8 cellular contexts compared by ENCODE assay signal in genomic region chr3:153768559-153769469, GRCh38.
DNase-seq lines count a peak whose midpoint lies in the region; ATAC-seq, FAIRE-seq and TF ChIP-seq lines count a peak whose summit lies in the region.

No MANE protein-coding gene starts in this region.

- no peak overlapping the region for H3K4me3 Mint-ChIP-seq in CD4-positive, CD25-positive, alpha-beta regulatory T cell
- H3K4me3 Mint-ChIP-seq in activated CD4-positive, alpha-beta T cell treated with anti-CD3 and anti-CD28 coated beads, Interleukin-2, amount 10 ng/mL, durations not matched to agents 7 days and 5 days: no peak overlapping the region

- TF ChIP-seq CTCF in endothelial cell of umbilical vein (IDR thresholded peaks at IDR 0.05; ENCODE audit: extremely low read depth in 1 of 2, insufficient read depth in 1 of 2, low read depth in 1 of 2, low read length in 2 of 2) (peak; percentile 78), thoracic aorta (IDR thresholded peaks at IDR 0.05) (peak; percentile 71)

- H3K4me3 ChIP-seq in CD4-positive, CD25-positive, alpha-beta regulatory T cell (ENCODE audit: low read depth, low read length): no peak overlapping the region
- H3K4me3 ChIP-seq in endothelial cell of umbilical vein (replicated peaks in 1 of 3; ENCODE audit: insufficient read depth in 1 of 3, low read depth in 1 of 3, low read length in 3 of 3): no peak overlapping the region
- no peak overlapping the region for H3K4me3 ChIP-seq in thoracic aorta

- CTCF ChIA-PET in activated CD4-positive, alpha-beta T cell treated with anti-CD3 and anti-CD28 coated beads, Interleukin-2, amount 10 ng/mL, durations not matched to agents 7 days and 5 days (lab: Charles Lee): interaction anchor here (0.7 to 2.7 kb wide), 8 partner anchors 10 to 768 kb away, joined by 3 to 11 read pairs (median 3); no protein-coding TSS in a partner anchor
- CTCF ChIA-PET in endothelial cell of umbilical vein (lab: Charles Lee): interaction anchor here (0.6 to 2.3 kb wide), 29 partner anchors 9 to 743 kb away, joined by 3 to 13 read pairs (median 5); no protein-coding TSS in a partner anchor

- ATAC-seq in CD4-positive, CD25-positive, alpha-beta regulatory T cell (ENCODE audit: low read depth in 2 of 2): peak; percentile 82 to 87
- ATAC-seq in GM19023 (IDR thresholded peaks at IDR 0.05; ENCODE audit: unreplicated experiment) (peak; percentile 97), HG03095 (IDR thresholded peaks at IDR 0.05; ENCODE audit: unreplicated experiment) (peak; percentile 94), thoracic aorta (ENCODE audit: insufficient number of reproducible peaks, low FRiP score, low read depth) (no peak)

- no peak for TF ChIP-seq POLR2A in endothelial cell of umbilical vein (IDR thresholded peaks at IDR 0.05; ENCODE audit: low read depth, low read length)

- H3K79me2 ChIP-seq in endothelial cell of umbilical vein (ENCODE audit: control insufficient read depth, insufficient read depth, low read length): no peaks in the 10 kb centered on the region

- peak; percentile 55 for FAIRE-seq in endothelial cell of umbilical vein (lab: Jason Lieb, UNC)

- no peaks in the 10 kb centered on the region for H3K9me1 ChIP-seq in endothelial cell of umbilical vein (replicated peaks; ENCODE audit: control insufficient read depth, extremely low read depth, insufficient read depth, low read length)

- H3K4me1 Mint-ChIP-seq in CD4-positive, CD25-positive, alpha-beta regulatory T cell: no peaks in the 10 kb centered on the region
- H3K4me1 Mint-ChIP-seq in activated CD4-positive, alpha-beta T cell treated with anti-CD3 and anti-CD28 coated beads, Interleukin-2, amount 10 ng/mL, durations not matched to agents 7 days and 5 days: peaks cover 2% of the 10 kb centered on the region

- peak; percentile 18 to 69 (median 58) for DNase-seq in CD4-positive, CD25-positive, alpha-beta regulatory T cell
- DNase-seq in NCI-H2196 treated with DMSO at 0.1 percent for 48 hours (lab: John Stamatoyannopoulos, UW; ENCODE audit: unreplicated experiment) (peak; percentile 29), endothelial cell of umbilical vein (ENCODE audit: low read depth, low spot score) (peak; percentile 57), myocyte (ENCODE audit: low read depth) (peak; percentile 61), thoracic aorta (ENCODE audit: low spot score) (no peak)
- DNase-seq in activated CD4-positive, alpha-beta T cell treated with anti-CD3 and anti-CD28 coated beads, Interleukin-2, amount 10 ng/mL, durations not matched to agents 7 days and 5 days: peak; percentile 57

- H2AFZ ChIP-seq in endothelial cell of umbilical vein (ENCODE audit: low read depth, low read length): no peak overlapping the region

- H3K36me3 Mint-ChIP-seq in CD4-positive, CD25-positive, alpha-beta regulatory T cell: no peaks in the 10 kb centered on the region
- H3K36me3 Mint-ChIP-seq in activated CD4-positive, alpha-beta T cell treated with anti-CD3 and anti-CD28 coated beads, Interleukin-2, amount 10 ng/mL, durations not matched to agents 7 days and 5 days (ENCODE audit: low read depth): no peaks in the 10 kb centered on the region

- H3K4me1 ChIP-seq in CD4-positive, CD25-positive, alpha-beta regulatory T cell (ENCODE audit: control insufficient read depth, insufficient read depth, low read length, poor library complexity, severe bottlenecking): no peaks in the 10 kb centered on the region
- H3K4me1 ChIP-seq in endothelial cell of umbilical vein (ENCODE audit: control insufficient read depth, extremely low read depth, insufficient read depth, low read length) (no peaks in the 10 kb centered on the region), thoracic aorta (ENCODE audit: control insufficient read depth in 1 of 2, low read depth in 2 of 2) (no peaks in the 10 kb centered on the region)

- H3K27me3 ChIP-seq in CD4-positive, CD25-positive, alpha-beta regulatory T cell (ENCODE audit: control insufficient read depth, insufficient read depth, low read length): peaks cover 3% of the 10 kb centered on the region
- no peaks in the 10 kb centered on the region for H3K27me3 ChIP-seq in endothelial cell of umbilical vein (ENCODE audit: control insufficient read depth in 2 of 2, insufficient read depth in 2 of 2, low read length in 2 of 2)
- H3K27me3 ChIP-seq in thoracic aorta (replicated peaks; ENCODE audit: insufficient read depth): no peaks in the 10 kb centered on the region

- peaks cover 0 to 7% of the 10 kb centered on the region in 2 experiments for H3K9me3 ChIP-seq in CD4-positive, CD25-positive, alpha-beta regulatory T cell (ENCODE audit: control insufficient read depth in 2 of 2, low read length in 2 of 2)
- no peaks in the 10 kb centered on the region for H3K9me3 ChIP-seq in endothelial cell of umbilical vein (replicated peaks; ENCODE audit: control insufficient read depth, insufficient read depth, low read length)
- peaks cover 8% of the 10 kb centered on the region for H3K9me3 ChIP-seq in thoracic aorta

- no TSS peak for BruUV-seq in endothelial cell of umbilical vein (replicated peaks; lab: Mats Ljungman, UMichigan)

- no peaks in the 10 kb centered on the region for H3K36me3 ChIP-seq in CD4-positive, CD25-positive, alpha-beta regulatory T cell (ENCODE audit: control insufficient read depth, insufficient read depth, low read length)
- H3K36me3 ChIP-seq in endothelial cell of umbilical vein (ENCODE audit: control insufficient read depth in 2 of 2, extremely low read depth in 1 of 2, insufficient read depth in 2 of 2, low read length in 2 of 2) (no peaks in the 10 kb centered on the region), thoracic aorta (no peaks in the 10 kb centered on the region)

- no peak overlapping the region for H3K9ac ChIP-seq in endothelial cell of umbilical vein (replicated peaks; ENCODE audit: extremely low read depth, insufficient read depth, low read length)

- POLR2A ChIA-PET in activated CD4-positive, alpha-beta T cell treated with anti-CD3 and anti-CD28 coated beads, Interleukin-2, amount 10 ng/mL, durations not matched to agents 7 days and 5 days (lab: Charles Lee): no interaction called here
- POLR2A ChIA-PET in endothelial cell of umbilical vein (lab: Charles Lee): no interaction called here

- dilution Hi-C loops in endothelial cell of umbilical vein (cut with MboI; ENCODE audit: extremely low pct_ligation_motif_present, low sequenced_read_pairs): no loop called here

- peaks cover 4% of the 10 kb centered on the region for H3K27me3 Mint-ChIP-seq in CD4-positive, CD25-positive, alpha-beta regulatory T cell
- H3K27me3 Mint-ChIP-seq in activated CD4-positive, alpha-beta T cell treated with anti-CD3 and anti-CD28 coated beads, Interleukin-2, amount 10 ng/mL, durations not matched to agents 7 days and 5 days: peaks cover 13% of the 10 kb centered on the region

- H3K27ac ChIP-seq in CD4-positive, CD25-positive, alpha-beta regulatory T cell (ENCODE audit: insufficient read depth, low read length, poor library complexity, severe bottlenecking): no peak overlapping the region
- H3K27ac ChIP-seq in endothelial cell of umbilical vein (ENCODE audit: insufficient read depth, low read depth, low read length) (no peak overlapping the region), thoracic aorta (no peak overlapping the region)

- H3K4me2 ChIP-seq in endothelial cell of umbilical vein (ENCODE audit: insufficient read depth, low read length): no peak overlapping the region

- peaks cover 0 to 9% (median 2%) of the 10 kb centered on the region in 7 donors for H3K9me3 Mint-ChIP-seq in CD4-positive, CD25-positive, alpha-beta regulatory T cell
- peaks cover 12% of the 10 kb centered on the region for H3K9me3 Mint-ChIP-seq in activated CD4-positive, alpha-beta T cell treated with anti-CD3 and anti-CD28 coated beads, Interleukin-2, amount 10 ng/mL, durations not matched to agents 7 days and 5 days

- H4K20me1 ChIP-seq in endothelial cell of umbilical vein (replicated peaks; ENCODE audit: control insufficient read depth, extremely low read depth, insufficient read depth, low read length): no peaks in the 10 kb centered on the region

- intact Hi-C loops in endothelial cell of umbilical vein (cut with micrococcal nuclease): loop anchor here (1.0 to 10.0 kb wide), 11 partner anchors 144 to 743 kb away; no protein-coding TSS in a partner anchor

- no peak overlapping the region for H3K27ac Mint-ChIP-seq in CD4-positive, CD25-positive, alpha-beta regulatory T cell
- H3K27ac Mint-ChIP-seq in activated CD4-positive, alpha-beta T cell treated with anti-CD3 and anti-CD28 coated beads, Interleukin-2, amount 10 ng/mL, durations not matched to agents 7 days and 5 days: no peak overlapping the region

TF ChIP-seq in endothelial cell of umbilical vein, 7 proteins besides CTCF, POLR2A, EP300 and RAD21:
- TF ChIP-seq GATA2 (IDR thresholded peaks at IDR 0.05; ENCODE audit: insufficient read depth, insufficient read length, low read depth, low read length) (no peak), JUN (IDR thresholded peaks at IDR 0.05; ENCODE audit: borderline replicate concordance, insufficient read depth, insufficient read length, low read depth) (no peak), MAX (IDR thresholded peaks at IDR 0.05; ENCODE audit: insufficient read depth, insufficient read length) (no peak), EZH2 (IDR thresholded peaks at IDR 0.05; ENCODE audit: borderline replicate concordance, low read depth, low read length, severe bottlenecking) (no peak), FOS (IDR thresholded peaks at IDR 0.05; ENCODE audit: borderline replicate concordance, insufficient read depth, low read length) (no peak), POLR2AphosphoS5 (IDR thresholded peaks at IDR 0.05; ENCODE audit: insufficient read depth, low read depth, low read length) (no peak), MYC (IDR thresholded peaks at IDR 0.05; ENCODE audit: low read depth, low read length) (no peak)
